ENCODE assay signal across 10 cellular contexts in genomic region chr4:142350886-142351285, GRCh38.
A peak's percentile ranks its signal among the peaks of the same experiment; 100 is the strongest.
DNase-seq lines count a peak whose midpoint lies in the region; ATAC-seq and TF ChIP-seq lines count a peak whose summit lies in the region.
"Had no signal": no experiment of that assay in that cellular context is flagged by ENCODE, and none has a peak within 500 bp of the region (broad histone marks: within the 10 kb centered on the region; RNA-seq: fewer than 3 reads in every experiment).

No MANE protein-coding gene starts in this region.

- H3K9me3 Mint-ChIP-seq in activated T-helper 2 cell treated with anti-CD3 and anti-CD28 coated beads, Interferon-gamma antibody, Interleukin-2, Interleukin-4, amounts not matched to agents 10 μg/mL and 5 μg/mL and 100 μg/mL, durations not matched to agents 14 hours and 24 hours and 36 hours = no peaks in the 10 kb centered on the region
- H3K9me3 Mint-ChIP-seq in GM23338 = no peaks in the 10 kb centered on the region
- H3K9me3 Mint-ChIP-seq: activated naive CD8-positive, alpha-beta T cell treated with anti-CD3 and anti-CD28 coated beads, Interleukin-2, amount 10 ng/mL, durations not matched to agents 7 days and 5 days had no signal

- intact Hi-C loops in activated T-helper 2 cell treated with anti-CD3 and anti-CD28 coated beads, Interferon-gamma antibody, Interleukin-2, Interleukin-4, amounts not matched to agents 10 μg/mL and 5 μg/mL and 100 μg/mL, durations not matched to agents 14 hours and 24 hours and 36 hours (cut with micrococcal nuclease) = no loop called here
- intact Hi-C loops in lower lobe of right lung (cut with DNase I) = no loop called here

- H3K36me3 ChIP-seq in lower lobe of right lung = no peaks in the 10 kb centered on the region
- no peaks in the 10 kb centered on the region for H3K36me3 ChIP-seq in GM23338 (ENCODE audit: insufficient read depth)

- H3K27me3 Mint-ChIP-seq in activated T-helper 2 cell treated with anti-CD3 and anti-CD28 coated beads, Interferon-gamma antibody, Interleukin-2, Interleukin-4, amounts not matched to agents 10 μg/mL and 5 μg/mL and 100 μg/mL, durations not matched to agents 14 hours and 24 hours and 36 hours (ENCODE audit: low read depth) = no peaks in the 10 kb centered on the region
- no peaks in the 10 kb centered on the region for H3K27me3 Mint-ChIP-seq in GM23338 (ENCODE audit: insufficient read depth, low read depth, poor library complexity)
- H3K27me3 Mint-ChIP-seq: activated naive CD8-positive, alpha-beta T cell treated with anti-CD3 and anti-CD28 coated beads, Interleukin-2, amount 10 ng/mL, durations not matched to agents 7 days and 5 days had no signal

- peaks cover 87% of the 10 kb centered on the region for H3K4me1 Mint-ChIP-seq in activated T-helper 2 cell treated with anti-CD3 and anti-CD28 coated beads, Interferon-gamma antibody, Interleukin-2, Interleukin-4, amounts not matched to agents 10 μg/mL and 5 μg/mL and 100 μg/mL, durations not matched to agents 14 hours and 24 hours and 36 hours (ENCODE audit: low read depth)
- H3K4me1 Mint-ChIP-seq in GM23338 = peaks cover 13% of the 10 kb centered on the region; the same call in 2 of the 3 replicates

- H2AFZ ChIP-seq in GM23338 = no peak overlapping the region

- H3K9me3 ChIP-seq in lower lobe of right lung = no peaks in the 10 kb centered on the region

- DNase-seq in Ammon's horn (ENCODE audit: low spot score) = peak; percentile 38
- DNase-seq in NCI-H1105 treated with DMSO at 0.1 percent for 48 hours (lab: John Stamatoyannopoulos, UW) = peak; percentile 42
- DNase-seq in activated T-helper 2 cell treated with anti-CD3 and anti-CD28 coated beads, Interferon-gamma antibody, Interleukin-2, Interleukin-4, amounts not matched to agents 10 μg/mL and 5 μg/mL and 100 μg/mL, durations not matched to agents 14 hours and 24 hours and 36 hours (ENCODE audit: low spot score) = no peak
- DNase-seq in lower lobe of right lung = no peak
- no peak for DNase-seq in effector CD8-positive, alpha-beta T cell (lab: John Stamatoyannopoulos, UW)
- no peak for DNase-seq in GM23338 (ENCODE audit: low spot score)
- DNase-seq in HCEC 1CT = no peak
- DNase-seq in NCI-H82 (lab: John Stamatoyannopoulos, UW) = no peak
- DNase-seq: activated naive CD8-positive, alpha-beta T cell treated with anti-CD3 and anti-CD28 coated beads, Interleukin-2, amount 10 ng/mL, durations not matched to agents 7 days and 5 days; Kasumi-1 had no signal

- H3K27ac ChIP-seq in lower lobe of right lung (peak overlapping the region; percentile 13), GM23338 (ENCODE audit: low read depth) (no peak overlapping the region)

- peaks cover 60% of the 10 kb centered on the region for H3K4me1 ChIP-seq in lower lobe of right lung
- H3K4me1 ChIP-seq in GM23338 (ENCODE audit: insufficient read depth) = no peaks in the 10 kb centered on the region

- no peak overlapping the region for H3K4me3 Mint-ChIP-seq in activated T-helper 2 cell treated with anti-CD3 and anti-CD28 coated beads, Interferon-gamma antibody, Interleukin-2, Interleukin-4, amounts not matched to agents 10 μg/mL and 5 μg/mL and 100 μg/mL, durations not matched to agents 14 hours and 24 hours and 36 hours (ENCODE audit: low read depth)
- H3K4me3 Mint-ChIP-seq in GM23338 = no peak overlapping the region
- H3K4me3 Mint-ChIP-seq: activated naive CD8-positive, alpha-beta T cell treated with anti-CD3 and anti-CD28 coated beads, Interleukin-2, amount 10 ng/mL, durations not matched to agents 7 days and 5 days had no signal

- peak overlapping the region; percentile 37 for H3K27ac Mint-ChIP-seq in activated T-helper 2 cell treated with anti-CD3 and anti-CD28 coated beads, Interferon-gamma antibody, Interleukin-2, Interleukin-4, amounts not matched to agents 10 μg/mL and 5 μg/mL and 100 μg/mL, durations not matched to agents 14 hours and 24 hours and 36 hours
- no peak overlapping the region for H3K27ac Mint-ChIP-seq in GM23338
- H3K27ac Mint-ChIP-seq: activated naive CD8-positive, alpha-beta T cell treated with anti-CD3 and anti-CD28 coated beads, Interleukin-2, amount 10 ng/mL, durations not matched to agents 7 days and 5 days had no signal

- no peaks in the 10 kb centered on the region for H3K27me3 ChIP-seq in lower lobe of right lung (ENCODE audit: low read depth)
- H3K27me3 ChIP-seq in GM23338 (ENCODE audit: insufficient read depth) = no peaks in the 10 kb centered on the region

- no peak overlapping the region for H3K4me2 ChIP-seq in GM23338

- H3K36me3 Mint-ChIP-seq in activated T-helper 2 cell treated with anti-CD3 and anti-CD28 coated beads, Interferon-gamma antibody, Interleukin-2, Interleukin-4, amounts not matched to agents 10 μg/mL and 5 μg/mL and 100 μg/mL, durations not matched to agents 14 hours and 24 hours and 36 hours (ENCODE audit: low read depth) = peaks cover 29% of the 10 kb centered on the region
- no peaks in the 10 kb centered on the region for H3K36me3 Mint-ChIP-seq in GM23338 (ENCODE audit: low read depth)

- H3K9me2 ChIP-seq in GM23338 (ENCODE audit: insufficient read depth) = no peaks in the 10 kb centered on the region

- peak; percentile 40 to 56 for ATAC-seq in lower lobe of right lung
- no peak for ATAC-seq in GM23338

- no peaks in the 10 kb centered on the region for H3K79me2 ChIP-seq in GM23338 (replicated peaks; ENCODE audit: insufficient read depth)

- H3F3A ChIP-seq in GM23338 (replicated peaks; ENCODE audit: low read depth) = no peaks in the 10 kb centered on the region

- no peak for TF ChIP-seq CTCF in lower lobe of right lung (IDR thresholded peaks at IDR 0.05)
- TF ChIP-seq CTCF in GM23338 (conservative IDR thresholded peaks at IDR 0.05; ENCODE audit: low read depth in 2 of 2) = no peak

- H3K4me3 ChIP-seq in lower lobe of right lung (no peak overlapping the region), GM23338 (no peak overlapping the region)

- H4K20me1 ChIP-seq in GM23338 (replicated peaks; ENCODE audit: insufficient read depth) = no peaks in the 10 kb centered on the region

TF ChIP-seq in GM23338, 12 proteins besides CTCF, POLR2A, EP300 and RAD21 (continues in another document):
- TF ChIP-seq EZH2phosphoT487 (IDR thresholded peaks at IDR 0.05; ENCODE audit: unreplicated experiment) (no peak), REST (IDR thresholded peaks at IDR 0.05; ENCODE audit: unreplicated experiment) (no peak), STAT1 (IDR thresholded peaks at IDR 0.05; ENCODE audit: unreplicated experiment) (no peak), NANOG (IDR thresholded peaks at IDR 0.05; ENCODE audit: borderline replicate concordance) (no peak)
- TF ChIP-seq, protein P1, sequence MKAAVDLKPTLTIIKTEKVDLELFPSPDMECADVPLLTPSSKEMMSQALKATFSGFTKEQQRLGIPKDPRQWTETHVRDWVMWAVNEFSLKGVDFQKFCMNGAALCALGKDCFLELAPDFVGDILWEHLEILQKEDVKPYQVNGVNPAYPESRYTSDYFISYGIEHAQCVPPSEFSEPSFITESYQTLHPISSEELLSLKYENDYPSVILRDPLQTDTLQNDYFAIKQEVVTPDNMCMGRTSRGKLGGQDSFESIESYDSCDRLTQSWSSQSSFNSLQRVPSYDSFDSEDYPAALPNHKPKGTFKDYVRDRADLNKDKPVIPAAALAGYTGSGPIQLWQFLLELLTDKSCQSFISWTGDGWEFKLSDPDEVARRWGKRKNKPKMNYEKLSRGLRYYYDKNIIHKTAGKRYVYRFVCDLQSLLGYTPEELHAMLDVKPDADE (IDR thresholded peaks at IDR 0.05) = no peak

Comparison
In these comparisons a context has a peak if more than half of its experiments do, and no peak if none do; other contexts are left out.
1. DNase-seq: peak in Ammon's horn (single experiment) and NCI-H1105 treated with DMSO at 0.1 percent for 48 hours (single experiment); none in activated T-helper 2 cell treated with anti-CD3 and anti-CD28 coated beads, Interferon-gamma antibody, Interleukin-2, Interleukin-4, amounts not matched to agents 10 μg/mL and 5 μg/mL and 100 μg/mL, durations not matched to agents 14 hours and 24 hours and 36 hours (single experiment), lower lobe of right lung (single experiment), effector CD8-positive, alpha-beta T cell (single experiment), GM23338 (single experiment), HCEC 1CT (single experiment) and NCI-H82 (single experiment).